In genomic region chr1:110475358-110476027, GRCh38 we compare ENCODE assay signal across 1 cellular context.
TF ChIP-seq lines count a peak whose summit lies in the region.

No MANE protein-coding gene starts in this region.

TF ChIP-seq in HEK293T, 16 proteins besides CTCF, POLR2A, EP300 and RAD21:
- no peak for TF ChIP-seq TARDBP (IDR thresholded peaks at IDR 0.05)
- no peak for TF ChIP-seq FOXM1 (IDR thresholded peaks at IDR 0.05; ENCODE audit: borderline replicate concordance)
- no peak for TF ChIP-seq L3MBTL2 (conservative IDR thresholded peaks at IDR 0.05)
TF ChIP-seq in HEK293T: peak in this region for 0.
